In genomic region chr7:99312316-99313203, GRCh38 we compare ENCODE assay signal across 8 cellular contexts. TPM values are rescaled to one million over a fixed set of nuclear protein-coding genes. Genes with fewer than 3 reads are reported as not detected.
DNase-seq lines count a peak whose midpoint lies in the region; ATAC-seq and TF ChIP-seq lines count a peak whose summit lies in the region.

No MANE protein-coding gene starts in this region.

- H3K36me3 Mint-ChIP-seq in activated naive CD4-positive, alpha-beta T cell treated with anti-CD3 and anti-CD28 coated beads, Interleukin-2, amount 10 ng/mL, durations not matched to agents 7 days and 5 days = no peaks in the 10 kb centered on the region
- H3K36me3 Mint-ChIP-seq in glutamatergic neuron (ENCODE audit: unreplicated experiment) = peaks cover 10% of the 10 kb centered on the region

- no peaks in the 10 kb centered on the region for H3K9me3 ChIP-seq in prostate gland
- no peaks in the 10 kb centered on the region for H3K9me3 ChIP-seq in vagina

- H3K4me1 ChIP-seq in prostate gland (replicated peaks) (no peaks in the 10 kb centered on the region), vagina (no peaks in the 10 kb centered on the region)

- H3K36me3 ChIP-seq in prostate gland = no peaks in the 10 kb centered on the region
- no peaks in the 10 kb centered on the region for H3K36me3 ChIP-seq in vagina

- CTCF ChIA-PET in activated naive CD4-positive, alpha-beta T cell treated with anti-CD3 and anti-CD28 coated beads, Interleukin-2, amount 10 ng/mL, durations not matched to agents 7 days and 5 days (lab: Charles Lee) = interaction anchor here (0.6 to 7.1 kb wide), 6 partner anchors 14 to 287 kb away, joined by 4 to 76 read pairs (median 6); partner anchors contain the start of gene ARPC1A

- H3K4me3 ChIP-seq in prostate gland = no peak overlapping the region
- no peak overlapping the region for H3K4me3 ChIP-seq in vagina

- intact Hi-C loops in prostate gland (cut with DNase I) = loop anchor here (1.0 to 5.0 kb wide), 2 partner anchors 165 to 271 kb away; no protein-coding TSS in a partner anchor
- intact Hi-C loops in vagina (cut with DNase I) = no loop called here

- DNase-seq in EH (ENCODE audit: low read depth) (peak; percentile 65), Kasumi-1 (lab: John Stamatoyannopoulos, UW) (peak; percentile 60 to 75), glutamatergic neuron (peak; percentile 76), prostate gland (ENCODE audit: low spot score) (peak; percentile 66), vagina (ENCODE audit: extremely low spot score in 2 of 2) (no peak)
- DNase-seq in activated naive CD4-positive, alpha-beta T cell treated with anti-CD3 and anti-CD28 coated beads, Interleukin-2, amount 10 ng/mL, durations not matched to agents 7 days and 5 days = peak; percentile 81

- no peak overlapping the region for H3K27ac Mint-ChIP-seq in activated naive CD4-positive, alpha-beta T cell treated with anti-CD3 and anti-CD28 coated beads, Interleukin-2, amount 10 ng/mL, durations not matched to agents 7 days and 5 days
- H3K27ac Mint-ChIP-seq in glutamatergic neuron (ENCODE audit: unreplicated experiment) = no peak overlapping the region

- 40% methylated on average over 16 of the region's 16 CpGs for WGBS in prostate gland

- H3K4me3 Mint-ChIP-seq in activated naive CD4-positive, alpha-beta T cell treated with anti-CD3 and anti-CD28 coated beads, Interleukin-2, amount 10 ng/mL, durations not matched to agents 7 days and 5 days = peak overlapping the region; percentile 31
- no peak overlapping the region for H3K4me3 Mint-ChIP-seq in glutamatergic neuron (ENCODE audit: unreplicated experiment)

- H3K27me3 ChIP-seq in prostate gland (replicated peaks; ENCODE audit: insufficient read depth) (no peaks in the 10 kb centered on the region), vagina (no peaks in the 10 kb centered on the region)

- no peaks in the 10 kb centered on the region for H3K9me3 Mint-ChIP-seq in activated naive CD4-positive, alpha-beta T cell treated with anti-CD3 and anti-CD28 coated beads, Interleukin-2, amount 10 ng/mL, durations not matched to agents 7 days and 5 days
- peaks cover 2% of the 10 kb centered on the region for H3K9me3 Mint-ChIP-seq in glutamatergic neuron (ENCODE audit: unreplicated experiment)

- no peak for TF ChIP-seq POLR2A in prostate gland (IDR thresholded peaks at IDR 0.05)
- TF ChIP-seq POLR2A in vagina (IDR thresholded peaks at IDR 0.05) = no peak

- TF ChIP-seq CTCF in glutamatergic neuron (IDR thresholded peaks at IDR 0.05; ENCODE audit: partially characterized antibody, unreplicated experiment) = peak; percentile 96
- peak; percentile 75 to 96 (median 88) for TF ChIP-seq CTCF in prostate gland (IDR thresholded peaks at IDR 0.05)
- TF ChIP-seq CTCF in vagina (IDR thresholded peaks at IDR 0.05) = peak; percentile 74 to 77 (median 75)

- peaks cover 30% of the 10 kb centered on the region for H3K27me3 Mint-ChIP-seq in activated naive CD4-positive, alpha-beta T cell treated with anti-CD3 and anti-CD28 coated beads, Interleukin-2, amount 10 ng/mL, durations not matched to agents 7 days and 5 days
- H3K27me3 Mint-ChIP-seq in glutamatergic neuron (ENCODE audit: unreplicated experiment) = peaks cover 4% of the 10 kb centered on the region

- ATAC-seq in SK-N-SH treated with all-trans-retinoic acid at 6 μM for 48 hours (peak; percentile 91), GM19463 (IDR thresholded peaks at IDR 0.05; ENCODE audit: unreplicated experiment) (no peak)

- H3K27ac ChIP-seq in prostate gland (no peak overlapping the region), vagina (no peak overlapping the region)

- peaks cover 23% of the 10 kb centered on the region for H3K4me1 Mint-ChIP-seq in activated naive CD4-positive, alpha-beta T cell treated with anti-CD3 and anti-CD28 coated beads, Interleukin-2, amount 10 ng/mL, durations not matched to agents 7 days and 5 days
- no peaks in the 10 kb centered on the region for H3K4me1 Mint-ChIP-seq in glutamatergic neuron (ENCODE audit: low read depth, unreplicated experiment)

TF ChIP-seq in SK-N-SH treated with all-trans-retinoic acid at 6 μM for 48 hours, 23 proteins besides CTCF, POLR2A, EP300 and RAD21:
- TF ChIP-seq OSR1 (CRISPR knock-in tag; IDR thresholded peaks at IDR 0.05) (no peak), ZFP30 (CRISPR knock-in tag; IDR thresholded peaks at IDR 0.05) (no peak), ZC3H10 (CRISPR knock-in tag; IDR thresholded peaks at IDR 0.05) (no peak), CSRNP3 (CRISPR knock-in tag; IDR thresholded peaks at IDR 0.05) (no peak)

RNA-seq across cellular contexts. Expression of gene ARPC1A, which starts 13.1 kb away (rescaled TPM):
- 173 TPM for total RNA-seq in glutamatergic neuron (ENCODE audit: unreplicated experiment)
- total RNA-seq in prostate gland = 100 to 1,000 TPM; 119 to 136 TPM
- total RNA-seq in vagina = 106 TPM

RNA-seq across cellular contexts. Expression of gene MYH16, which starts 39.9 kb away (rescaled TPM):
- total RNA-seq in glutamatergic neuron (ENCODE audit: unreplicated experiment) (not detected), prostate gland (under 1 TPM in 1 of 2 donors, not detected in 1; 0.97 TPM), vagina (not detected)

Comparison
In these comparisons a context has a peak if more than half of its experiments do, and no peak if none do; other contexts are left out.
1. DNase-seq: peak in EH (single experiment), Kasumi-1 (2 of 2), activated naive CD4-positive, alpha-beta T cell treated with anti-CD3 and anti-CD28 coated beads, Interleukin-2, amount 10 ng/mL, durations not matched to agents 7 days and 5 days (single experiment), glutamatergic neuron (single experiment) and prostate gland (single experiment); none in vagina (0 of 2).
2. Peak in every context shown above with its lines, with median percentiles within 50 percentile points of each other: CTCF ChIP-seq.